ENCODE assay signal across 8 cellular contexts in the genomic region with DNA sequence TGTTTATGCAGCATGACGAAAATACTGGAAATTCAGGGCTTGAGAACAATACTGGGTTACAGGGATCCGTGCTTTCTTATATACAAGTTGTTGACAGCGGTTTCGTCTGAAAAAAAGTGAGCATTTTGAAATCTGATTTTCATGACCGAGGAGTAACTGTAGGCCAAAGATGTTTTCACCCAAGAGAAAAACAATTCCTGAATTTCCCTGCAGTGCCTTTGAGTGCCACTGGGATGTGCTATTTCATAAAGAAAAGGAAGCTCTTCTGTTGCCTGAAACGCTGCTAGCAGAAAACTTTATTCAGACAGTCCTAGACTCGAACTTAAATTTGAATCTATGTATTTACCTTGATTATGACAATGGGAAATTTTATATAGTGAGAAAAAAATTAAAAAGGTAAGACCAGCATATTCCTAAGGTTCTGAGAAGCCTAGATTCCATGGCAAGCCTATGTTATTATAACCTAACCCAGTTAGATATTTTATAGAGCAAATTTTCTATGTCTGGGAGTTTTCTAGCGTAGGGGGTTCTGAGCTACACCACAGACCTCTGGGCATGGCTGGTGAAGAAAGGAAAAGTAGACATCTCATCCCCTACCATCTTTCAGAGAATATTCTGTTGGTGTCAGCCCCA. TPM values are rescaled to one million over a fixed set of nuclear protein-coding genes. Genes with fewer than 3 reads are reported as not detected.
DNase-seq lines count a peak whose midpoint lies in the region; ATAC-seq and TF ChIP-seq lines count a peak whose summit lies in the region.

No MANE protein-coding gene starts in this region.

- peaks cover 5% of the 10 kb centered on the region for H3K4me1 Mint-ChIP-seq in stimulated activated naive CD8-positive, alpha-beta T cell treated with anti-CD3 and anti-CD28 coated beads, Interleukin-15, amount 100 ng/mL, for 72 hours

- H2AFZ ChIP-seq in neuron (ENCODE audit: low read depth, low read length) = peak overlapping the region; percentile 96

- peaks cover 0 to 3% of the 10 kb centered on the region in 2 donors for H3K9me3 Mint-ChIP-seq in stimulated activated naive CD8-positive, alpha-beta T cell treated with anti-CD3 and anti-CD28 coated beads, Interleukin-15, amount 100 ng/mL, for 72 hours

- H3K9me3 ChIP-seq in neuron (ENCODE audit: low read length) = no peaks in the 10 kb centered on the region

- H3K27me3 ChIP-seq in neuron (ENCODE audit: insufficient read depth, low read length) = no peaks in the 10 kb centered on the region

- no peaks in the 10 kb centered on the region for H3K36me3 ChIP-seq in neuron (ENCODE audit: insufficient read depth, low read length)

- H3K4me3 Mint-ChIP-seq in stimulated activated naive CD8-positive, alpha-beta T cell treated with anti-CD3 and anti-CD28 coated beads, Interleukin-15, amount 100 ng/mL, for 72 hours = no peak overlapping the region

- no peak for ATAC-seq in stimulated activated naive CD8-positive, alpha-beta T cell treated with anti-CD3 and anti-CD28 coated beads, Interleukin-15, Interleukin-2, amounts not matched to agents 100 U/mL and 50 U/mL, for 24 hours
- no peak for ATAC-seq in stimulated activated naive CD8-positive, alpha-beta T cell treated with anti-CD3 and anti-CD28 coated beads, Interleukin-15, amount 100 ng/mL, for 72 hours
- peak; percentile 59 for ATAC-seq in HG02798 (IDR thresholded peaks at IDR 0.05; ENCODE audit: poor library complexity, unreplicated experiment)
- ATAC-seq in HG03439 (IDR thresholded peaks at IDR 0.05; ENCODE audit: unreplicated experiment) = no peak

- TF ChIP-seq CTCF in fibroblast of the aortic adventitia (IDR thresholded peaks at IDR 0.05; ENCODE audit: insufficient read depth, low read length) = peak; percentile 92

- no peak overlapping the region for H3K27ac Mint-ChIP-seq in stimulated activated naive CD8-positive, alpha-beta T cell treated with anti-CD3 and anti-CD28 coated beads, Interleukin-15, amount 100 ng/mL, for 72 hours

- no peak overlapping the region for H3K4me3 ChIP-seq in fibroblast of the aortic adventitia (ENCODE audit: low read depth, low read length)
- H3K4me3 ChIP-seq in neuron (ENCODE audit: low read length) = peak overlapping the region; percentile 37

- H3K27me3 Mint-ChIP-seq in stimulated activated naive CD8-positive, alpha-beta T cell treated with anti-CD3 and anti-CD28 coated beads, Interleukin-15, amount 100 ng/mL, for 72 hours = peaks cover 7% of the 10 kb centered on the region

- peak; percentile 17 for DNase-seq in stimulated activated naive CD8-positive, alpha-beta T cell treated with anti-CD3 and anti-CD28 coated beads, Interleukin-15, Interleukin-2, amounts not matched to agents 100 U/mL and 50 U/mL, for 24 hours
- DNase-seq in stimulated activated naive CD8-positive, alpha-beta T cell treated with anti-CD3 and anti-CD28 coated beads, Interleukin-15, amount 100 ng/mL, for 72 hours = no peak
- DNase-seq in NCI-H2171 treated with DMSO at 0.1 percent for 48 hours (lab: John Stamatoyannopoulos, UW) = peak; percentile 63
- peak; percentile 17 to 33 for DNase-seq in activated CD4-positive, alpha-beta T cell treated with anti-CD3 and anti-CD28 coated beads, Interleukin-2, amount 50 U/mL, for 4 hours
- peak; percentile 87 for DNase-seq in fibroblast of the aortic adventitia (ENCODE audit: low read depth)

- peaks cover 9% of the 10 kb centered on the region for H3K4me1 ChIP-seq in neuron (ENCODE audit: insufficient read depth, low read length)

RNA-seq across cellular contexts. Expression of a gene that starts 30.2 kb away (rescaled TPM):
- 3.3 and 9.2 TPM in 2 replicates for total RNA-seq in fibroblast of the aortic adventitia (ENCODE audit: low replicate concordance)

Comparison
In these comparisons a context has a peak if more than half of its experiments do, and no peak if none do; other contexts are left out.
1. DNase-seq: peak in stimulated activated naive CD8-positive, alpha-beta T cell treated with anti-CD3 and anti-CD28 coated beads, Interleukin-15, Interleukin-2, amounts not matched to agents 100 U/mL and 50 U/mL, for 24 hours (single experiment), NCI-H2171 treated with DMSO at 0.1 percent for 48 hours (single experiment), activated CD4-positive, alpha-beta T cell treated with anti-CD3 and anti-CD28 coated beads, Interleukin-2, amount 50 U/mL, for 4 hours (2 of 2) and fibroblast of the aortic adventitia (single experiment); none in stimulated activated naive CD8-positive, alpha-beta T cell treated with anti-CD3 and anti-CD28 coated beads, Interleukin-15, amount 100 ng/mL, for 72 hours (0 of 2).